ENCODE assay signal across 11 cellular contexts in genomic region chr16:84950906-84951305, GRCh38.
DNase-seq lines count a peak whose midpoint lies in the region; ATAC-seq and TF ChIP-seq lines count a peak whose summit lies in the region.
"Had no signal": no experiment of that assay in that cellular context is flagged by ENCODE, and none has a peak within 500 bp of the region (broad histone marks: within the 10 kb centered on the region; RNA-seq: fewer than 3 reads in every experiment).

No MANE protein-coding gene starts in this region.

- TF ChIP-seq CTCF in BJ (IDR thresholded peaks at IDR 0.05; ENCODE audit: insufficient read depth, low read depth, low read length) (0 out of 2 replicates have a peak, but pooled peaks have one; percentile 13), HFF-Myc (IDR thresholded peaks at IDR 0.05; ENCODE audit: low read depth, low read length, missing control alignments) (peak; percentile 48), WTC11 (IDR thresholded peaks at IDR 0.05) (no peak; the same call in 1 of the 2 replicates), glutamatergic neuron (IDR thresholded peaks at IDR 0.05; ENCODE audit: partially characterized antibody, unreplicated experiment) (peak; percentile 32), spleen (IDR thresholded peaks at IDR 0.05 in 8 of 11, conservative IDR thresholded peaks at IDR 0.05 in 3 of 11) (peak in 4 of 11 experiments; percentile 35 to 49 (median 42))

- no peaks in the 10 kb centered on the region for H3K4me1 Mint-ChIP-seq in WTC11
- H3K4me1 Mint-ChIP-seq in glutamatergic neuron (ENCODE audit: low read depth, unreplicated experiment), result peaks cover 11% of the 10 kb centered on the region

- CTCF ChIA-PET in BJ (lab: Yijun Ruan, JAX) (interaction anchor here (1.2 to 8.1 kb wide), 9 partner anchors 8 to 204 kb away, joined by 3 to 122 read pairs (median 22); no protein-coding TSS in a partner anchor), WTC11 (lab: Charles Lee) (interaction anchor here (0.6 to 7.0 kb wide), 13 partner anchors 9 to 197 kb away, joined by 3 to 139 read pairs (median 12); partner anchors contain the start of gene CIBAR2)

- DNase-seq in BJ (ENCODE audit: low read depth), result no peak
- DNase-seq in HFF-Myc (ENCODE audit: extremely low read depth, low read depth), result no peak
- DNase-seq in WTC11 (ENCODE audit: low spot score), result peak; percentile 50
- DNase-seq in glutamatergic neuron, result no peak
- DNase-seq in NCI-H2029 treated with DMSO at 0.1 percent for 48 hours (lab: John Stamatoyannopoulos, UW), result no peak
- no peak for DNase-seq in left colon
- DNase-seq in DMS79 (lab: John Stamatoyannopoulos, UW), result no peak
- no peak for DNase-seq in spleen
- DNase-seq: naive B cell, NCI-H1105 had no signal

- WGBS in spleen, 5 donors, result 62 to 87% (median 83%) methylated on average over 7 to 10 of the region's 10 CpGs

- intact Hi-C loops in left colon (cut with DNase I, micrococcal nuclease), result loop anchor here in 1 of 2 donors (5.0 kb wide), 1 partner anchor 199 kb away; no protein-coding TSS in a partner anchor
- intact Hi-C loops in spleen (cut with DNase I; ENCODE audit: low total_unique reads), result loop anchor here (5.0 kb wide), 1 partner anchor 194 kb away; no protein-coding TSS in a partner anchor

- H3K27ac Mint-ChIP-seq in WTC11 (no peak overlapping the region), glutamatergic neuron (ENCODE audit: unreplicated experiment) (no peak overlapping the region)

- H3K9me3 Mint-ChIP-seq in WTC11 (0 out of 2 replicates have a peak, but pooled peaks cover 6% of the 10 kb centered on the region), glutamatergic neuron (ENCODE audit: unreplicated experiment) (peaks cover 4% of the 10 kb centered on the region)

- H3K27me3 Mint-ChIP-seq in WTC11 (ENCODE audit: low read depth) (no peaks in the 10 kb centered on the region), glutamatergic neuron (ENCODE audit: unreplicated experiment) (peaks cover 2% of the 10 kb centered on the region)

- no peaks in the 10 kb centered on the region for H3K36me3 ChIP-seq in BJ (ENCODE audit: control insufficient read depth, insufficient read depth, low read length)
- H3K36me3 ChIP-seq in spleen, result no peaks in the 10 kb centered on the region
- H3K36me3 ChIP-seq: adrenal gland had no signal

- H3K4me3 Mint-ChIP-seq in WTC11, result no peak overlapping the region
- no peak overlapping the region for H3K4me3 Mint-ChIP-seq in glutamatergic neuron (ENCODE audit: unreplicated experiment)
- H3K4me3 Mint-ChIP-seq: naive B cell had no signal

- TF ChIP-seq POLR2A in spleen (IDR thresholded peaks at IDR 0.05), result no peak

- peaks cover 11 to 55% (median 31%) of the 10 kb centered on the region in 6 donors for H3K4me1 ChIP-seq in spleen

- H3K27ac ChIP-seq in spleen, result no peak overlapping the region
- H3K27ac ChIP-seq: adrenal gland had no signal

- POLR2A ChIA-PET in BJ (lab: Charles Lee) (no interaction called here), WTC11 (lab: Charles Lee) (no interaction called here)

- no peaks in the 10 kb centered on the region for H3K36me3 Mint-ChIP-seq in WTC11
- H3K36me3 Mint-ChIP-seq in glutamatergic neuron (ENCODE audit: unreplicated experiment), result no peaks in the 10 kb centered on the region
- H3K36me3 Mint-ChIP-seq: naive B cell had no signal

- H3K27me3 ChIP-seq in BJ (ENCODE audit: control insufficient read depth, insufficient read depth, low read length) (no peaks in the 10 kb centered on the region), spleen (replicated peaks in 1 of 7) (no peaks in the 10 kb centered on the region)
- H3K27me3 ChIP-seq: adrenal gland had no signal

- ATAC-seq in WTC11 (peak; percentile 26; the same call in 1 of the 2 replicates), left colon (no peak)

- H3K4me3 ChIP-seq in BJ (ENCODE audit: low read depth, low read length) (no peak overlapping the region), HFF-Myc (replicated peaks; ENCODE audit: low read depth, low read length) (no peak overlapping the region), spleen (no peak overlapping the region)
- H3K4me3 ChIP-seq: adrenal gland had no signal

- no peaks in the 10 kb centered on the region for H3K9me3 ChIP-seq in spleen
- H3K9me3 ChIP-seq: adrenal gland had no signal

TF ChIP-seq in WTC11, 78 proteins besides CTCF, POLR2A, EP300 and RAD21:
- TF ChIP-seq ZNF121 (CRISPR knock-in tag; IDR thresholded peaks at IDR 0.05), result 0 out of 2 replicates have a peak, but pooled peaks have one; percentile 13
- TF ChIP-seq, protein P1, sequence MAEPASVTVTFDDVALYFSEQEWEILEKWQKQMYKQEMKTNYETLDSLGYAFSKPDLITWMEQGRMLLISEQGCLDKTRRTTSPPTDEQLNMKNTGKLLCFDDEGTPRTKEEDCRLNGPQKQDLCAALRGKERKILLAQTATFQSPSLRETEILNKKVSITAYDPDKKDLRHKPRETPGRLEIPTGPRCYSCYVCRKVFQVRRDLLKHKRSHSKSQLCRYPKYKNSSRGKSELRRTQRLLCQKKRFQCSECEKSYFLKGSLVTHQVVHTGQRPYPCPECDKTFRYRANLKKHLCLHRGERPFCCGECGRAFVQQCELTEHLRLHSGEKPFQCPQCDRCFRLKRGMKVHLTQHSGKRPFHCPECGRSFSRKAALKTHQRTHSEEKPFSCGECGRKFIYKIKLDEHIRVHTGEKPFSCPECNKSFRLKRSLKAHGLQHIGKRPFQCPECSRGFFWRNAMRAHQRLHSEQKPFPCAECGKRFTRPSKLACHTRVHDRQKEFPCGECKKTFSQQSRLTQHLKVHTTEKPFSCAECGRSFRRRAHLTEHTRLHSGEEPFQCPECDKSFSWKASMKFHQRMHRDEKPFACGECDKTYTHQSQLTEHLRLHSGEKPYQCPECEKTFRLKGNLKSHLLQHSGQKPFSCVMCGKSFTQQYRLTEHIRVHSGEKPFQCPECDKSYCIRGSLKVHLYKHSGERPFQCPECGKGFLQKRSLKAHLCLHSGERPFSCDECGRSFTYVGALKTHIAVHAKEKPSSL (CRISPR knock-in tag; conservative IDR thresholded peaks at IDR 0.05), result no peak
